Comparison of ENCODE assay signal across 1 cellular context in the genomic region with DNA sequence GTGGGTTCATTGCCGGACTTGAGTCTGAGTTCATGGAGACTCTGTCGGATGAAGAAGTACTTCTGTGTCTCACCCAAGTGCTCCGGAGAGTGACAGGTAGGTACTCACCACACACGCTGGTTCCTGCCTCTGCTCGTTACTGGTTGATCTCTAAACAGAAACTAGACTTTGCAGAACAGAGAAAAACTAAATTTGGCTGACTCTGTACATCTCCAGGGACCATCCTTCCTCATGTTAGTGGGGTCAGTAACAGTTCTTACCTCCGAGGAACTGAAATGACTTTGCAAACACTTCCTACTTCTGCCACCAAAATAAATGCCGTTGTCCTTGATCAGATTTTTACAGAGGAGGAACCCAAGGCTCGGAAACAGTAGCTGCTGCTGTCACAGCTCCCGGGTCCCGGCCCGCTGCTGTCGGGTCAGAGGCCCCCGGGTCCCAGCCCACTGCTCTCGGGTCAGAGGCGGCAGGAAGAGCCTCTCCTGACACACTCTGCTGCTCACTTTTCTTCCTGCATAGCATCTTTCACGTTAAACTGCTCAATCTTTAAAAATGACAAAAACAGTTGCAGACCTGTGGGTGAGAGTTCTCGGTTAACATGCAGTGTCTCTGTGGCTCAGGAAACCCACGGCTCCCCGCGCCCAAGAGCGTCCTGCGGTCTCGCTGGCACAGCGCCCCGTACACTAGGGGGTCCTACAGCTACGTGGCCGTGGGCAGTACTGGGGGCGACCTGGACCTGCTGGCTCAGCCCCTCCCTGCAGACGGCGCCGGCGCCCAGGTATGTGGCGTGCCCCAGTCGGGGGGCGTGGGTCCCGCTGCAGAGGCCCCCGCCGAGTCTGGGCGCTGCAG.
TF ChIP-seq lines count a peak whose summit lies in the region.

No MANE protein-coding gene starts in this region.

TF ChIP-seq in K562, 482 proteins besides CTCF, POLR2A, EP300 and RAD21:
- TF ChIP-seq, protein P1, sequence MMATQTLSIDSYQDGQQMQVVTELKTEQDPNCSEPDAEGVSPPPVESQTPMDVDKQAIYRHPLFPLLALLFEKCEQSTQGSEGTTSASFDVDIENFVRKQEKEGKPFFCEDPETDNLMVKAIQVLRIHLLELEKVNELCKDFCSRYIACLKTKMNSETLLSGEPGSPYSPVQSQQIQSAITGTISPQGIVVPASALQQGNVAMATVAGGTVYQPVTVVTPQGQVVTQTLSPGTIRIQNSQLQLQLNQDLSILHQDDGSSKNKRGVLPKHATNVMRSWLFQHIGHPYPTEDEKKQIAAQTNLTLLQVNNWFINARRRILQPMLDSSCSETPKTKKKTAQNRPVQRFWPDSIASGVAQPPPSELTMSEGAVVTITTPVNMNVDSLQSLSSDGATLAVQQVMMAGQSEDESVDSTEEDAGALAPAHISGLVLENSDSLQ (IDR thresholded peaks at IDR 0.05): peak; percentile 83
- TF ChIP-seq NFIC (IDR thresholded peaks at IDR 0.05) (0 out of 2 replicates have a peak, but pooled peaks have one; percentile 29), TBP (optimal IDR thresholded peaks at IDR 0.05; ENCODE audit: low read depth, low read length) (peak; percentile 30), RBFOX2 (IDR thresholded peaks at IDR 0.05; ENCODE audit: low read depth, low read length) (peak; percentile 67; the same call in 1 of the 2 replicates), TAF1 (IDR thresholded peaks at IDR 0.05; ENCODE audit: control insufficient read depth, extremely low read depth, insufficient read depth, low read length, severe bottlenecking) (peak; percentile 23), ZC3H4 (CRISPR knock-in tag; IDR thresholded peaks at IDR 0.05; ENCODE audit: borderline replicate concordance) (0 out of 2 replicates have a peak, but pooled peaks have one; percentile 44), POLR2G (IDR thresholded peaks at IDR 0.05; ENCODE audit: low read depth, low read length) (peak; percentile 72), TEAD4 (IDR thresholded peaks at IDR 0.05; ENCODE audit: low read length) (no peak), TEAD4 (CRISPR knock-in tag; IDR thresholded peaks at IDR 0.05; ENCODE audit: borderline replicate concordance) (no peak), RCOR1 (IDR thresholded peaks at IDR 0.05; ENCODE audit: borderline replicate concordance in 1 of 2, low read depth in 2 of 2, low read length in 2 of 2) (0 out of 4 replicates have a peak, but pooled peaks of 1 of the 2 experiments have one; percentile 8), CXXC5 (CRISPR knock-in tag; IDR thresholded peaks at IDR 0.05) (0 out of 2 replicates have a peak, but pooled peaks have one; percentile 30), ZNF316 (IDR thresholded peaks at IDR 0.05) (peak; percentile 33; the same call in 1 of the 2 replicates), SAP30 (IDR thresholded peaks at IDR 0.05; ENCODE audit: borderline replicate concordance, insufficient read depth, low read depth, low read length, poor library complexity, severe bottlenecking) (peak; percentile 43), C11orf30 (IDR thresholded peaks at IDR 0.05; ENCODE audit: low read depth) (no peak; the same call in 1 of the 2 replicates), PBX2 (CRISPR knock-in tag; IDR thresholded peaks at IDR 0.05; ENCODE audit: low read depth) (peak; percentile 47; the same call in 1 of the 2 replicates), PBX2 (tag; conservative IDR thresholded peaks at IDR 0.05; ENCODE audit: low read depth) (no peak), PHF8 (IDR thresholded peaks at IDR 0.05; ENCODE audit: borderline replicate concordance, low read length) (peak; percentile 17; the same call in 1 of the 2 replicates), NCOA2 (IDR thresholded peaks at IDR 0.05; ENCODE audit: partially characterized antibody in 2 of 2) (no peak), ZBTB7A (IDR thresholded peaks at IDR 0.05; ENCODE audit: borderline replicate concordance, control insufficient read depth, low read depth, low read length) (peak; percentile 44; the same call in 1 of the 2 replicates), ZNF174 (CRISPR knock-in tag; IDR thresholded peaks at IDR 0.05) (no peak), ZFX (CRISPR knock-in tag; IDR thresholded peaks at IDR 0.05) (peak; percentile 11; the same call in 1 of the 2 replicates), SP1 (CRISPR knock-in tag; IDR thresholded peaks at IDR 0.05) (0 out of 2 replicates have a peak, but pooled peaks have one; percentile 33), ZNF696 (CRISPR knock-in tag; conservative IDR thresholded peaks at IDR 0.05) (no peak), NFRKB (IDR thresholded peaks at IDR 0.05; ENCODE audit: low read depth) (0 out of 2 replicates have a peak, but pooled peaks have one; percentile 10)
- TF ChIP-seq, protein P2, sequence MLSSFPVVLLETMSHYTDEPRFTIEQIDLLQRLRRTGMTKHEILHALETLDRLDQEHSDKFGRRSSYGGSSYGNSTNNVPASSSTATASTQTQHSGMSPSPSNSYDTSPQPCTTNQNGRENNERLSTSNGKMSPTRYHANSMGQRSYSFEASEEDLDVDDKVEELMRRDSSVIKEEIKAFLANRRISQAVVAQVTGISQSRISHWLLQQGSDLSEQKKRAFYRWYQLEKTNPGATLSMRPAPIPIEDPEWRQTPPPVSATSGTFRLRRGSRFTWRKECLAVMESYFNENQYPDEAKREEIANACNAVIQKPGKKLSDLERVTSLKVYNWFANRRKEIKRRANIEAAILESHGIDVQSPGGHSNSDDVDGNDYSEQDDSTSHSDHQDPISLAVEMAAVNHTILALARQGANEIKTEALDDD (IDR thresholded peaks at IDR 0.05): peak; percentile 59; the same call in 1 of the 2 replicates
TF ChIP-seq in K562: peak in this region for 18.
